8 cellular contexts compared by ENCODE assay signal in genomic region chr4:931194-931959, GRCh38. TPM values are rescaled to one million over a fixed set of nuclear protein-coding genes. Genes with fewer than 3 reads are reported as not detected.
A peak's percentile ranks its signal among the peaks of the same experiment; 100 is the strongest.
DNase-seq lines count a peak whose midpoint lies in the region; ATAC-seq and TF ChIP-seq lines count a peak whose summit lies in the region.

No MANE protein-coding gene starts in this region.

- H3K27me3 Mint-ChIP-seq in dendritic cell treated with granulocyte-macrophage colony-stimulating factor and Interleukin-4, amounts not matched to agents 40 ng/mL and 50 ng/mL, for 4 days = no peaks in the 10 kb centered on the region
- no peaks in the 10 kb centered on the region for H3K27me3 Mint-ChIP-seq in memory B cell
- H3K27me3 Mint-ChIP-seq in type B pancreatic cell = no peaks in the 10 kb centered on the region

- peak overlapping the region; percentile 97 for H3K4me3 Mint-ChIP-seq in dendritic cell treated with granulocyte-macrophage colony-stimulating factor and Interleukin-4, amounts not matched to agents 40 ng/mL and 50 ng/mL, for 4 days
- H3K4me3 Mint-ChIP-seq in memory B cell (peak overlapping the region; percentile 94), type B pancreatic cell (peak overlapping the region; percentile 97)

- H3K4me1 Mint-ChIP-seq in dendritic cell treated with granulocyte-macrophage colony-stimulating factor and Interleukin-4, amounts not matched to agents 40 ng/mL and 50 ng/mL, for 4 days (ENCODE audit: low read depth) = peaks cover 65% of the 10 kb centered on the region
- H3K4me1 Mint-ChIP-seq in memory B cell (peaks cover 39% of the 10 kb centered on the region), type B pancreatic cell (ENCODE audit: unreplicated experiment) (peaks cover 26% of the 10 kb centered on the region)

- no peaks in the 10 kb centered on the region for H3K9me3 ChIP-seq in Peyer's patch

- no peak for TF ChIP-seq CTCF in C4-2B (conservative IDR thresholded peaks at IDR 0.05)
- TF ChIP-seq CTCF in Peyer's patch (IDR thresholded peaks at IDR 0.05) = no peak
- no peak for TF ChIP-seq CTCF in type B pancreatic cell (conservative IDR thresholded peaks at IDR 0.05)

- TF ChIP-seq POLR2A in Peyer's patch (IDR thresholded peaks at IDR 0.05) = peak in 1 of 2 donors; percentile 15

- H3K9me3 Mint-ChIP-seq in dendritic cell treated with granulocyte-macrophage colony-stimulating factor and Interleukin-4, amounts not matched to agents 40 ng/mL and 50 ng/mL, for 4 days = no peaks in the 10 kb centered on the region
- no peaks in the 10 kb centered on the region for H3K9me3 Mint-ChIP-seq in memory B cell
- H3K9me3 Mint-ChIP-seq in type B pancreatic cell = no peaks in the 10 kb centered on the region

- H3K36me3 Mint-ChIP-seq in dendritic cell treated with granulocyte-macrophage colony-stimulating factor and Interleukin-4, amounts not matched to agents 40 ng/mL and 50 ng/mL, for 4 days (ENCODE audit: low read depth) = peaks cover 35% of the 10 kb centered on the region
- H3K36me3 Mint-ChIP-seq in memory B cell (no peaks in the 10 kb centered on the region), type B pancreatic cell (no peaks in the 10 kb centered on the region)

- intact Hi-C loops in dendritic cell treated with granulocyte-macrophage colony-stimulating factor and Interleukin-4, amounts not matched to agents 40 ng/mL and 50 ng/mL, for 4 days (cut with micrococcal nuclease) = loop anchor here (5.0 kb wide), 1 partner anchor 56 kb away; the partner anchor contains the start of gene IDUA

- ATAC-seq in GM21825 (IDR thresholded peaks at IDR 0.05; ENCODE audit: unreplicated experiment) = peak; percentile 6
- no peak for ATAC-seq in memory B cell (ENCODE audit: low read depth)
- no peak for ATAC-seq in GM19452 (IDR thresholded peaks at IDR 0.05; ENCODE audit: unreplicated experiment)
- no peak for ATAC-seq in HG02840 (IDR thresholded peaks at IDR 0.05; ENCODE audit: low FRiP score, unreplicated experiment)

- H3K27ac Mint-ChIP-seq in dendritic cell treated with granulocyte-macrophage colony-stimulating factor and Interleukin-4, amounts not matched to agents 40 ng/mL and 50 ng/mL, for 4 days = peak overlapping the region; percentile 97
- peak overlapping the region; percentile 96 for H3K27ac Mint-ChIP-seq in memory B cell
- peak overlapping the region; percentile 97 for H3K27ac Mint-ChIP-seq in type B pancreatic cell

- DNase-seq in Peyer's patch = peak in 1 of 3 donors; percentile 60
- no peak for DNase-seq in memory B cell (ENCODE audit: low spot score in 2 of 2)
- DNase-seq in type B pancreatic cell (ENCODE audit: extremely low spot score, unreplicated experiment) = no peak

- peaks cover 4 to 32% (median 13%) of the 10 kb centered on the region in 4 donors for H3K4me1 ChIP-seq in Peyer's patch

- H3K27me3 ChIP-seq in Peyer's patch = no peaks in the 10 kb centered on the region

- H3K4me3 ChIP-seq in Peyer's patch = peak overlapping the region; percentile 86 to 100 (median 93)

- H3K36me3 ChIP-seq in Peyer's patch = no peaks in the 10 kb centered on the region

- H3K27ac ChIP-seq in C4-2B (peak overlapping the region; percentile 89), Peyer's patch (peak overlapping the region; percentile 94 to 99 (median 96))

RNA-seq across cellular contexts. Expression of gene GAK, which starts 0.7 kb away (rescaled TPM):
- total RNA-seq in Peyer's patch = 100 to 1,000 TPM; 248 to 362 (median 351) TPM
- total RNA-seq in type B pancreatic cell (ENCODE audit: low replicate concordance) = 97.1 and 115 TPM in 2 replicates

RNA-seq across cellular contexts. Expression of gene TMEM175, which starts 0.9 kb away (rescaled TPM):
- total RNA-seq in Peyer's patch = 100 to 1,000 TPM in 1 of 4 donors, 10 to 100 TPM in 3; 46.1 to 111 (median 56.6) TPM
- 21.4 and 33.6 TPM in 2 replicates for total RNA-seq in type B pancreatic cell (ENCODE audit: low replicate concordance)

RNA-seq across cellular contexts. Expression of gene DGKQ, which starts 42.0 kb away (rescaled TPM):
- 100 to 1,000 TPM in 2 of 4 donors, 10 to 100 TPM in 2; 32.2 to 119 (median 101) TPM for total RNA-seq in Peyer's patch
- 17.0 and 21.2 TPM in 2 replicates for total RNA-seq in type B pancreatic cell (ENCODE audit: low replicate concordance)

RNA-seq across cellular contexts. Expression of gene IDUA, which starts 55.5 kb away (rescaled TPM):
- total RNA-seq in Peyer's patch (100 to 1,000 TPM in 1 of 4 donors, 10 to 100 TPM in 3; 40.4 to 114 (median 71.4) TPM), type B pancreatic cell (ENCODE audit: low replicate concordance) (20.7 and 37.2 TPM in 2 replicates)
